In the genomic region with DNA sequence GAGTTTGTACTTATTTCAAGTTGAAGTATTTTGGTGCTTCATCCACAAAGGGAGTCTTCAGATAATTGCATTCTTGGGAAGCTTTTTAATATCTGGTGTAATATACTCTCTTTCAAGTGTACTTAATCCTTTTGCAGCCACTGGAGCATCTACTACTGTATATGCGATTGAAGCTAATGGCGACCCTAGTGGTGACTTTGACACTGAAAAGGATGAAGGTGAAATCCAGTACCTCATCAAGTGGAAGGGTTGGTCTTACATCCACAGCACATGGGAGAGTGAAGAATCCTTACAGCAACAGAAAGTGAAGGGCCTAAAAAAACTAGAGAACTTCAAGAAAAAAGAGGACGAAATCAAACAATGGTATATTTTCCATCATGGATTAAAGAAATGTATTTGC, we compare ENCODE assay signal across 16 cellular contexts. TPM values are rescaled to one million over a fixed set of nuclear protein-coding genes. Genes with fewer than 3 reads are reported as not detected.
DNase-seq lines count a peak whose midpoint lies in the region; ATAC-seq and TF ChIP-seq lines count a peak whose summit lies in the region.
"Had no signal": no experiment of that assay in that cellular context is flagged by ENCODE, and none has a peak within 500 bp of the region (broad histone marks: within the 10 kb centered on the region; RNA-seq: fewer than 3 reads in every experiment).

No MANE protein-coding gene starts in this region.

- no peaks in the 10 kb centered on the region for H3K27me3 ChIP-seq in CD8-positive, alpha-beta T cell (ENCODE audit: insufficient read depth, low read length)
- H3K27me3 ChIP-seq: SJSA1 had no signal

- peaks cover 88% of the 10 kb centered on the region for H3K36me3 ChIP-seq in CD8-positive, alpha-beta T cell (ENCODE audit: insufficient read depth, low read length)

- TF ChIP-seq CTCF in CD8-positive, alpha-beta T cell (IDR thresholded peaks at IDR 0.05): no peak

- peak overlapping the region; percentile 1 for H3K4me3 Mint-ChIP-seq in activated CD4-positive, alpha-beta memory T cell treated with anti-CD3 and anti-CD28 coated beads for 36 hours
- H3K4me3 Mint-ChIP-seq in activated CD4-positive, alpha-beta memory T cell treated with anti-CD3 and anti-CD28 coated beads, Interleukin-2, amount 10 ng/mL, durations not matched to agents 7 days and 5 days: no peak overlapping the region
- no peak overlapping the region for H3K4me3 Mint-ChIP-seq in CD8-positive, alpha-beta T cell
- no peak overlapping the region for H3K4me3 Mint-ChIP-seq in activated naive CD8-positive, alpha-beta T cell treated with anti-CD3 and anti-CD28 coated beads for 36 hours
- peak overlapping the region in 1 of 10 donors; percentile 62 for H3K4me3 Mint-ChIP-seq in naive thymus-derived CD8-positive, alpha-beta T cell
- H3K4me3 Mint-ChIP-seq: T-helper 2 cell treated with Interferon-gamma antibody and Interleukin-4, amounts not matched to agents 5 μg/mL and 100 μg/mL, for 36 hours had no signal

- H3K36me3 Mint-ChIP-seq in activated CD4-positive, alpha-beta memory T cell treated with anti-CD3 and anti-CD28 coated beads for 36 hours: peaks cover 82% of the 10 kb centered on the region
- H3K36me3 Mint-ChIP-seq in activated CD4-positive, alpha-beta memory T cell treated with anti-CD3 and anti-CD28 coated beads, Interleukin-2, amount 10 ng/mL, durations not matched to agents 7 days and 5 days (ENCODE audit: low read depth): peaks cover 88% of the 10 kb centered on the region
- peaks cover 94% of the 10 kb centered on the region for H3K36me3 Mint-ChIP-seq in CD8-positive, alpha-beta T cell
- H3K36me3 Mint-ChIP-seq in activated naive CD8-positive, alpha-beta T cell treated with anti-CD3 and anti-CD28 coated beads for 36 hours: peaks cover 65% of the 10 kb centered on the region
- peaks cover 47 to 94% (median 64%) of the 10 kb centered on the region in 3 donors for H3K36me3 Mint-ChIP-seq in naive thymus-derived CD8-positive, alpha-beta T cell

- no peaks in the 10 kb centered on the region for H3K27me3 Mint-ChIP-seq in activated CD4-positive, alpha-beta memory T cell treated with anti-CD3 and anti-CD28 coated beads for 36 hours
- no peaks in the 10 kb centered on the region for H3K27me3 Mint-ChIP-seq in activated CD4-positive, alpha-beta memory T cell treated with anti-CD3 and anti-CD28 coated beads, Interleukin-2, amount 10 ng/mL, durations not matched to agents 7 days and 5 days
- no peaks in the 10 kb centered on the region for H3K27me3 Mint-ChIP-seq in CD8-positive, alpha-beta T cell (ENCODE audit: low read depth)
- no peaks in the 10 kb centered on the region for H3K27me3 Mint-ChIP-seq in activated naive CD8-positive, alpha-beta T cell treated with anti-CD3 and anti-CD28 coated beads for 36 hours
- H3K27me3 Mint-ChIP-seq in naive thymus-derived CD8-positive, alpha-beta T cell: no peaks in the 10 kb centered on the region

- H3K27ac Mint-ChIP-seq in activated CD4-positive, alpha-beta memory T cell treated with anti-CD3 and anti-CD28 coated beads for 36 hours: peak overlapping the region; percentile 9
- no peak overlapping the region for H3K27ac Mint-ChIP-seq in activated CD4-positive, alpha-beta memory T cell treated with anti-CD3 and anti-CD28 coated beads, Interleukin-2, amount 10 ng/mL, durations not matched to agents 7 days and 5 days
- H3K27ac Mint-ChIP-seq in CD8-positive, alpha-beta T cell: peak overlapping the region; percentile 1
- H3K27ac Mint-ChIP-seq in activated naive CD8-positive, alpha-beta T cell treated with anti-CD3 and anti-CD28 coated beads for 36 hours: peak overlapping the region; percentile 5
- peak overlapping the region in 9 of 10 donors; percentile 6 to 91 (median 65) for H3K27ac Mint-ChIP-seq in naive thymus-derived CD8-positive, alpha-beta T cell
- H3K27ac Mint-ChIP-seq: T-helper 2 cell treated with Interferon-gamma antibody and Interleukin-4, amounts not matched to agents 5 μg/mL and 100 μg/mL, for 36 hours had no signal

- CTCF ChIA-PET in activated CD4-positive, alpha-beta memory T cell treated with anti-CD3 and anti-CD28 coated beads for 36 hours (lab: Charles Lee): interaction anchor here (0.6 to 1.1 kb wide), 3 partner anchors 9 to 18 kb away, joined by 3 read pairs; no protein-coding TSS in a partner anchor
- CTCF ChIA-PET in activated CD4-positive, alpha-beta memory T cell treated with anti-CD3 and anti-CD28 coated beads, Interleukin-2, amount 10 ng/mL, durations not matched to agents 7 days and 5 days (lab: Charles Lee): interaction anchor here (1.0 to 1.7 kb wide), 2 partner anchors 13 to 76 kb away, joined by 3 to 4 read pairs; no protein-coding TSS in a partner anchor
- CTCF ChIA-PET in CD8-positive, alpha-beta T cell (lab: Charles Lee): interaction anchor here (0.7 to 2.4 kb wide), 4 partner anchors 13 to 145 kb away, joined by 3 to 11 read pairs (median 6); no protein-coding TSS in a partner anchor

- H3K4me1 ChIP-seq in CD8-positive, alpha-beta T cell (ENCODE audit: insufficient read depth, low read length): no peaks in the 10 kb centered on the region
- H3K4me1 ChIP-seq: HAP-1, SJSA1 had no signal

- intact Hi-C loops in activated CD4-positive, alpha-beta memory T cell treated with anti-CD3 and anti-CD28 coated beads for 36 hours (cut with micrococcal nuclease): loop anchor here (2.0 to 5.0 kb wide), 2 partner anchors 16 to 80 kb away; no protein-coding TSS in a partner anchor
- intact Hi-C loops in CD8-positive, alpha-beta T cell (cut with DNase I, micrococcal nuclease): loop anchor here (2.0 to 10.0 kb wide), 3 partner anchors 14 to 65 kb away; no protein-coding TSS in a partner anchor

- POLR2A ChIA-PET in activated CD4-positive, alpha-beta memory T cell treated with anti-CD3 and anti-CD28 coated beads for 36 hours (lab: Charles Lee): interaction anchor here (1.9 to 2.2 kb wide), 2 partner anchors 21 to 134 kb away, joined by 5 to 7 read pairs; no protein-coding TSS in a partner anchor
- POLR2A ChIA-PET in activated CD4-positive, alpha-beta memory T cell treated with anti-CD3 and anti-CD28 coated beads, Interleukin-2, amount 10 ng/mL, durations not matched to agents 7 days and 5 days (lab: Charles Lee): interaction anchor here (1.1 kb wide), 1 partner anchor 12 kb away, joined by 3 read pairs; no protein-coding TSS in a partner anchor
- POLR2A ChIA-PET in CD8-positive, alpha-beta T cell (lab: Charles Lee): no interaction called here
- POLR2A ChIA-PET in naive thymus-derived CD8-positive, alpha-beta T cell (lab: Charles Lee): interaction anchor here (1.2 kb wide), 1 partner anchor 25 kb away, joined by 3 read pairs; no protein-coding TSS in a partner anchor

- no peak overlapping the region for H3K27ac ChIP-seq in CD8-positive, alpha-beta T cell (ENCODE audit: low read depth, low read length)
- H3K27ac ChIP-seq: SJSA1 had no signal

- peaks cover 12% of the 10 kb centered on the region for H3K9me3 Mint-ChIP-seq in activated CD4-positive, alpha-beta memory T cell treated with anti-CD3 and anti-CD28 coated beads for 36 hours
- peaks cover 14% of the 10 kb centered on the region for H3K9me3 Mint-ChIP-seq in activated CD4-positive, alpha-beta memory T cell treated with anti-CD3 and anti-CD28 coated beads, Interleukin-2, amount 10 ng/mL, durations not matched to agents 7 days and 5 days
- H3K9me3 Mint-ChIP-seq in CD8-positive, alpha-beta T cell: peaks cover 6% of the 10 kb centered on the region
- H3K9me3 Mint-ChIP-seq in activated naive CD8-positive, alpha-beta T cell treated with anti-CD3 and anti-CD28 coated beads for 36 hours: peaks cover 13% of the 10 kb centered on the region
- peaks cover 6 to 19% (median 10%) of the 10 kb centered on the region in 9 donors for H3K9me3 Mint-ChIP-seq in naive thymus-derived CD8-positive, alpha-beta T cell

- H3K4me1 Mint-ChIP-seq in activated CD4-positive, alpha-beta memory T cell treated with anti-CD3 and anti-CD28 coated beads for 36 hours (ENCODE audit: low read depth): peaks cover 33% of the 10 kb centered on the region
- H3K4me1 Mint-ChIP-seq in activated CD4-positive, alpha-beta memory T cell treated with anti-CD3 and anti-CD28 coated beads, Interleukin-2, amount 10 ng/mL, durations not matched to agents 7 days and 5 days: peaks cover 7% of the 10 kb centered on the region
- peaks cover 20% of the 10 kb centered on the region for H3K4me1 Mint-ChIP-seq in CD8-positive, alpha-beta T cell (ENCODE audit: low read depth)
- H3K4me1 Mint-ChIP-seq in activated naive CD8-positive, alpha-beta T cell treated with anti-CD3 and anti-CD28 coated beads for 36 hours: peaks cover 9% of the 10 kb centered on the region
- peaks cover 13 to 40% (median 23%) of the 10 kb centered on the region in 4 donors for H3K4me1 Mint-ChIP-seq in naive thymus-derived CD8-positive, alpha-beta T cell

- no peak for DNase-seq in activated CD4-positive, alpha-beta memory T cell treated with anti-CD3 and anti-CD28 coated beads for 36 hours
- no peak for DNase-seq in activated CD4-positive, alpha-beta memory T cell treated with anti-CD3 and anti-CD28 coated beads, Interleukin-2, amount 10 ng/mL, durations not matched to agents 7 days and 5 days
- no peak for DNase-seq in CD8-positive, alpha-beta T cell
- no peak for DNase-seq in activated naive CD8-positive, alpha-beta T cell treated with anti-CD3 and anti-CD28 coated beads for 36 hours
- DNase-seq in naive thymus-derived CD8-positive, alpha-beta T cell: no peak
- DNase-seq in NCI-H1105 treated with DMSO at 0.1 percent for 48 hours (lab: John Stamatoyannopoulos, UW) (no peak), globus pallidus (ENCODE audit: low spot score) (no peak)
- DNase-seq: foreskin melanocyte, NCI-H1436, NCI-H2171, NCI-H774, posterior cingulate gyrus had no signal

- H3K4me3 ChIP-seq in CD8-positive, alpha-beta T cell (ENCODE audit: low read depth, low read length): no peak overlapping the region
- H3K4me3 ChIP-seq: HAP-1, SJSA1 had no signal

- no peaks in the 10 kb centered on the region for H3K9me3 ChIP-seq in CD8-positive, alpha-beta T cell (ENCODE audit: low read length)
- H3K9me3 ChIP-seq: HAP-1 had no signal

- ATAC-seq in CD8-positive, alpha-beta T cell: no peak
- peak in 1 of 2 donors; percentile 33 for ATAC-seq in naive thymus-derived CD8-positive, alpha-beta T cell
- ATAC-seq in HG03342 (IDR thresholded peaks at IDR 0.05; ENCODE audit: unreplicated experiment): no peak

RNA-seq across cellular contexts. Expression of gene CHD2, which starts 42.6 kb away (rescaled TPM):
- 100 to 1,000 TPM; 113 to 121 TPM for total RNA-seq in activated CD4-positive, alpha-beta memory T cell treated with anti-CD3 and anti-CD28 coated beads for 36 hours
- total RNA-seq in activated CD4-positive, alpha-beta memory T cell treated with anti-CD3 and anti-CD28 coated beads, Interleukin-2, amount 10 ng/mL, durations not matched to agents 7 days and 5 days: 100 to 1,000 TPM; 141 to 155 TPM
- total RNA-seq in CD8-positive, alpha-beta T cell: 100 to 1,000 TPM; 615 to 669 TPM
- total RNA-seq in activated naive CD8-positive, alpha-beta T cell treated with anti-CD3 and anti-CD28 coated beads for 36 hours: 10 to 100 TPM; 92.8 to 95.7 TPM
- total RNA-seq in naive thymus-derived CD8-positive, alpha-beta T cell: 100 to 1,000 TPM; 415 to 427 TPM
- polyA plus RNA-seq in naive thymus-derived CD8-positive, alpha-beta T cell: 100 to 1,000 TPM in 1 of 3 donors, 10 to 100 TPM in 2; 53.1 to 101 (median 68.1) TPM
